15 cellular contexts compared by ENCODE assay signal in genomic region chr2:240277073-240277806, GRCh38.
A peak's percentile ranks its signal among the peaks of the same experiment; 100 is the strongest.
DNase-seq lines count a peak whose midpoint lies in the region; ATAC-seq, FAIRE-seq and TF ChIP-seq lines count a peak whose summit lies in the region.
"Had no signal": no experiment of that assay in that cellular context is flagged by ENCODE, and none has a peak within 500 bp of the region (broad histone marks: within the 10 kb centered on the region; RNA-seq: fewer than 3 reads in every experiment).

No MANE protein-coding gene starts in this region.

- H3K4me3 Mint-ChIP-seq in CD8-positive, alpha-beta T cell = no peak overlapping the region
- H3K4me3 Mint-ChIP-seq: neural crest cell had no signal

- 34% methylated on average over 8 of the region's 8 CpGs for WGBS in HepG2 (ENCODE audit: low lambda C conversion rate)
- 100% methylated on average over 1 of the region's 8 CpGs for WGBS in right lobe of liver (ENCODE audit: insufficient coverage, low coverage, low lambda C conversion rate, missing lambda C conversion rate)

- TF ChIP-seq POLR2A in HepG2 (IDR thresholded peaks at IDR 0.05; ENCODE audit: insufficient read depth in 1 of 2, low read depth in 2 of 2, low read length in 2 of 2) (no peak), right lobe of liver (IDR thresholded peaks at IDR 0.05) (no peak)

- H3K4me3 ChIP-seq in HepG2 (replicated peaks in 1 of 3; ENCODE audit: insufficient read depth in 1 of 3, low read depth in 2 of 3, low read length in 3 of 3) (no peak overlapping the region), right lobe of liver (no peak overlapping the region), astrocyte of the spinal cord (ENCODE audit: low read depth, low read length) (no peak overlapping the region)
- no peak overlapping the region for H3K4me3 ChIP-seq in CD8-positive, alpha-beta T cell (ENCODE audit: low read depth, low read length)
- H3K4me3 ChIP-seq: BLaER1 treated with 17β-estradiol and CSF1 and Interleukin-3, amounts not matched to agents 10 nM and 100 nM; gastroesophageal sphincter had no signal

- intact Hi-C loops in HepG2 (cut with micrococcal nuclease; ENCODE audit: unreplicated experiment) (no loop called here), right lobe of liver (cut with DNase I) (no loop called here)
- intact Hi-C loops in CD8-positive, alpha-beta T cell (cut with DNase I, micrococcal nuclease) = no loop called here

- no peak overlapping the region for H3K27ac Mint-ChIP-seq in CD8-positive, alpha-beta T cell

- H3K4me1 ChIP-seq in HepG2 (ENCODE audit: insufficient read depth, low read length) (no peaks in the 10 kb centered on the region), right lobe of liver (no peaks in the 10 kb centered on the region)
- H3K4me1 ChIP-seq in CD8-positive, alpha-beta T cell (ENCODE audit: insufficient read depth, low read length) = no peaks in the 10 kb centered on the region
- H3K4me1 ChIP-seq: gastroesophageal sphincter had no signal

- DNase-seq in HepG2 (ENCODE audit: low spot score) = no peak
- DNase-seq in right lobe of liver = no peak
- DNase-seq in astrocyte of the spinal cord (ENCODE audit: low read depth, low spot score) = peak; percentile 42
- peak; percentile 3 for DNase-seq in iPS-NIHi11 (ENCODE audit: low spot score)
- DNase-seq in CD8-positive, alpha-beta T cell = no peak
- DNase-seq in effector CD4-positive, alpha-beta T cell = no peak
- no peak for DNase-seq in cerebellar nuclear complex (lab: John Stamatoyannopoulos, UW)
- DNase-seq: activated T-cell treated with anti-CD3 and anti-CD28 coated beads for 4 hours, NCI-H526 treated with DMSO at 0.1 percent for 48 hours, SHP77 had no signal

- peaks cover 55% of the 10 kb centered on the region for H3K27me3 Mint-ChIP-seq in CD8-positive, alpha-beta T cell (ENCODE audit: low read depth)

- H4K20me1 ChIP-seq in HepG2 (ENCODE audit: insufficient read depth, low read length) = no peaks in the 10 kb centered on the region
- H4K20me1 ChIP-seq: BLaER1 treated with 17β-estradiol and CSF1 and Interleukin-3, amounts not matched to agents 10 nM and 100 nM had no signal

- ATAC-seq in HepG2 (no peak), right lobe of liver (no peak), GM18873 (IDR thresholded peaks at IDR 0.05; ENCODE audit: low FRiP score, unreplicated experiment) (no peak)
- ATAC-seq in CD8-positive, alpha-beta T cell = no peak
- ATAC-seq: gastroesophageal sphincter had no signal

- CTCF ChIA-PET in HepG2 (lab: Yijun Ruan, JAX; ENCODE audit: low intra/inter-chr PET ratio, low total read pairs) = no interaction called here
- CTCF ChIA-PET in CD8-positive, alpha-beta T cell (lab: Charles Lee) = interaction anchor here (1.3 kb wide), 1 partner anchor 9 kb away, joined by 3 read pairs; no protein-coding TSS in a partner anchor

- no peak overlapping the region for H3K9ac ChIP-seq in HepG2 (ENCODE audit: insufficient read depth, low read depth, low read length)
- H3K9ac ChIP-seq: BLaER1 treated with 17β-estradiol and CSF1 and Interleukin-3, amounts not matched to agents 10 nM and 100 nM had no signal

- H3K36me3 ChIP-seq in HepG2 (replicated peaks in 1 of 2; ENCODE audit: control insufficient read depth in 1 of 2, insufficient read depth in 2 of 2, low read length in 2 of 2) = no peaks in the 10 kb centered on the region
- no peaks in the 10 kb centered on the region for H3K36me3 ChIP-seq in right lobe of liver
- no peaks in the 10 kb centered on the region for H3K36me3 ChIP-seq in CD8-positive, alpha-beta T cell (ENCODE audit: insufficient read depth, low read length)
- H3K36me3 ChIP-seq: BLaER1 treated with 17β-estradiol and CSF1 and Interleukin-3, amounts not matched to agents 10 nM and 100 nM; gastroesophageal sphincter had no signal

- no peaks in the 10 kb centered on the region for H3K4me1 Mint-ChIP-seq in CD8-positive, alpha-beta T cell (ENCODE audit: low read depth)
- H3K4me1 Mint-ChIP-seq: neural crest cell had no signal

- H3K36me3 Mint-ChIP-seq in CD8-positive, alpha-beta T cell = no peaks in the 10 kb centered on the region

- H3K79me2 ChIP-seq in HepG2 (ENCODE audit: insufficient read depth, low read length) = no peaks in the 10 kb centered on the region

- H3K27me3 ChIP-seq in HepG2 (ENCODE audit: control insufficient read depth in 1 of 2, insufficient read depth in 2 of 2, low read length in 2 of 2) (peaks cover 6 to 10% of the 10 kb centered on the region in 2 experiments; a peak in 3 of 5 replicates), right lobe of liver (no peaks in the 10 kb centered on the region)
- no peaks in the 10 kb centered on the region for H3K27me3 ChIP-seq in CD8-positive, alpha-beta T cell (ENCODE audit: insufficient read depth, low read length)
- H3K27me3 ChIP-seq: BLaER1 treated with 17β-estradiol and CSF1 and Interleukin-3, amounts not matched to agents 10 nM and 100 nM had no signal

- in situ Hi-C loops in HepG2 (cut with HindIII; ENCODE audit: extremely low pct_ligation_motif_present, low pct_unique_long_range_greater_than_20kb) = no loop called here
- in situ Hi-C loops in astrocyte of the spinal cord (cut with HindIII; ENCODE audit: low sequenced_read_pairs) = no loop called here

- FAIRE-seq in HepG2 (lab: Jason Lieb, UNC) = no peak
- FAIRE-seq: TTC549 had no signal

- H3K9me3 ChIP-seq in HepG2 (ENCODE audit: low read length) (peaks cover 7% of the 10 kb centered on the region), right lobe of liver (no peaks in the 10 kb centered on the region)
- H3K9me3 ChIP-seq in CD8-positive, alpha-beta T cell (ENCODE audit: low read length) = no peaks in the 10 kb centered on the region

- no TSS peak for BruUV-seq in HepG2 (replicated peaks; lab: Mats Ljungman, UMichigan)

- POLR2A ChIA-PET in HepG2 (lab: Yijun Ruan, JAX) = interaction anchor here (1.1 kb wide), 1 partner anchor 21 kb away, joined by 3 read pairs; no protein-coding TSS in a partner anchor
- POLR2A ChIA-PET in CD8-positive, alpha-beta T cell (lab: Charles Lee) = no interaction called here

- no peak for TF ChIP-seq RAD21 in HepG2 (CRISPR knock-in tag; IDR thresholded peaks at IDR 0.05)

- no peak overlapping the region for H3K4me2 ChIP-seq in HepG2 (ENCODE audit: low read depth, low read length)

- TF ChIP-seq CTCF in HepG2 (CRISPR knock-in tag; IDR thresholded peaks at IDR 0.05) (no peak), right lobe of liver (IDR thresholded peaks at IDR 0.05) (no peak), astrocyte of the spinal cord (IDR thresholded peaks at IDR 0.05; ENCODE audit: low read depth, low read length) (no peak)
- no peak for TF ChIP-seq CTCF in CD8-positive, alpha-beta T cell (IDR thresholded peaks at IDR 0.05)

- TF ChIP-seq EP300 in HepG2 (IDR thresholded peaks at IDR 0.05; ENCODE audit: low read depth in 2 of 2, low read length in 2 of 2) (no peak), HepG2 (CRISPR knock-in tag; IDR thresholded peaks at IDR 0.05; ENCODE audit: borderline replicate concordance) (no peak)

- H2AFZ ChIP-seq in HepG2 (ENCODE audit: low read length) = no peak overlapping the region

- peaks cover 6% of the 10 kb centered on the region for H3K9me3 Mint-ChIP-seq in CD8-positive, alpha-beta T cell

- no peak overlapping the region for H3K27ac ChIP-seq in HepG2 (ENCODE audit: extremely low read length, insufficient read depth, low read length)
- H3K27ac ChIP-seq in right lobe of liver = no peak overlapping the region
- no peak overlapping the region for H3K27ac ChIP-seq in CD8-positive, alpha-beta T cell (ENCODE audit: low read depth, low read length)
- H3K27ac ChIP-seq: BLaER1 treated with 17β-estradiol and CSF1 and Interleukin-3, amounts not matched to agents 10 nM and 100 nM; gastroesophageal sphincter had no signal

TF ChIP-seq in HepG2, 621 proteins besides CTCF, POLR2A, EP300 and RAD21:
- no peak for TF ChIP-seq POGZ (CRISPR knock-in tag; IDR thresholded peaks at IDR 0.05)
- peak; percentile 61 for TF ChIP-seq ZNF768 (CRISPR knock-in tag; IDR thresholded peaks at IDR 0.05)
TF ChIP-seq in HepG2: peak in this region for 1.

Comparison
In these comparisons a context has a peak if more than half of its experiments do, and no peak if none do; other contexts are left out.
1. DNase-seq: peak in astrocyte of the spinal cord (single experiment) and iPS-NIHi11 (single experiment); none in HepG2 (single experiment), right lobe of liver (0 of 3), CD8-positive, alpha-beta T cell (0 of 7), effector CD4-positive, alpha-beta T cell (single experiment) and cerebellar nuclear complex (0 of 2).